13 cellular contexts compared by ENCODE assay signal in the genomic region with DNA sequence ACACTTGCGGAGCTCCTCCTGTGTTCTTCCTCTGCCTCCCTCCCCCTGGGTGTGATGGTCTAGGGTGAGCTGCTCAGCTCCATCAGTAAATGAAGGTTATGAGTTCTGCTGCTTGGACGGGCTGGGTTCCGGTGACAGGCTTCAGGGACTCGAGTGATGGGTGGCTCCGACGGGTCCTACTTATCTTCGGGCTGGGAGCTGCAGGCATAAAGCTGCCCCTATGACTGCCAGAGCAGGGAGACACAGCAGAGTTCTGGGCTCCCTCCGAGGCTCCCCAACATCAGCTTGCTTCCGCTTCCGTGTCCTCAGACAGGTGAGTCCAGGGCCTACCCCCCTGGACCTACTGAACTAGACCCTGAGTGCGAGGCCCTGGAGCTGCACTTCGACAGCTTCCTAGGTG. TPM values are rescaled to one million over a fixed set of nuclear protein-coding genes. Genes with fewer than 3 reads are reported as not detected.
A peak's percentile ranks its signal among the peaks of the same experiment; 100 is the strongest.
DNase-seq lines count a peak whose midpoint lies in the region; ATAC-seq and TF ChIP-seq lines count a peak whose summit lies in the region.
"Had no signal": no experiment of that assay in that cellular context is flagged by ENCODE, and none has a peak within 500 bp of the region (broad histone marks: within the 10 kb centered on the region; RNA-seq: fewer than 3 reads in every experiment).

No MANE protein-coding gene starts in this region.

- ATAC-seq in WTC11 (no peak), HG02642 (IDR thresholded peaks at IDR 0.05; ENCODE audit: poor library complexity, unreplicated experiment) (no peak), GM18867 (IDR thresholded peaks at IDR 0.05; ENCODE audit: unreplicated experiment) (no peak)
- ATAC-seq: CD8-positive, alpha-beta T cell had no signal

- TF ChIP-seq CTCF in WTC11 (IDR thresholded peaks at IDR 0.05), result no peak
- TF ChIP-seq CTCF in spleen (IDR thresholded peaks at IDR 0.05 in 8 of 11, conservative IDR thresholded peaks at IDR 0.05 in 3 of 11), result no peak

- no peak for TF ChIP-seq POLR2A in spleen (IDR thresholded peaks at IDR 0.05)

- H3K27ac Mint-ChIP-seq in WTC11, result 0 out of 2 replicates have a peak overlapping the region, but pooled peaks have one; percentile 13
- H3K27ac Mint-ChIP-seq: B cell; CD8-positive, alpha-beta T cell had no signal

- intact Hi-C loops in spleen (cut with DNase I; ENCODE audit: low total_unique reads), result no loop called here

- 89 to 95% (median 93%) methylated on average over 6 to 12 of the region's 12 CpGs for WGBS in spleen, 5 donors

- no peaks in the 10 kb centered on the region for H3K27me3 ChIP-seq in spleen (replicated peaks in 1 of 7)
- H3K27me3 ChIP-seq: BLaER1 treated with 17β-estradiol and CSF1 and Interleukin-3, amounts not matched to agents 10 nM and 100 nM had no signal

- no peak overlapping the region for H3K4me3 Mint-ChIP-seq in WTC11
- H3K4me3 Mint-ChIP-seq: B cell; CD8-positive, alpha-beta T cell; H9 had no signal

- H3K27ac ChIP-seq in spleen, result no peak overlapping the region
- H3K27ac ChIP-seq: BLaER1 treated with 17β-estradiol and CSF1 and Interleukin-3, amounts not matched to agents 10 nM and 100 nM had no signal

- POLR2A ChIA-PET in WTC11 (lab: Charles Lee), result interaction anchor here (0.6 kb wide), 1 partner anchor 150 kb away, joined by 7 read pairs; no protein-coding TSS in a partner anchor

- H3K27me3 Mint-ChIP-seq in WTC11 (ENCODE audit: low read depth), result no peaks in the 10 kb centered on the region
- H3K27me3 Mint-ChIP-seq: B cell had no signal

- peaks cover 0 to 13% (median 4%) of the 10 kb centered on the region in 6 donors for H3K4me1 ChIP-seq in spleen

- DNase-seq in WTC11 (ENCODE audit: low spot score) (no peak), iPS-NIHi11 (ENCODE audit: low spot score) (peak; percentile 4), spleen (peak; percentile 68)
- DNase-seq in effector CD4-positive, alpha-beta T cell, result no peak
- DNase-seq: Calu3; CD8-positive, alpha-beta T cell; DMS79 treated with DMSO at 0.1 percent for 48 hours; GF-D8; H9 had no signal

- no peaks in the 10 kb centered on the region for H3K9me3 Mint-ChIP-seq in WTC11
- H3K9me3 Mint-ChIP-seq: CD8-positive, alpha-beta T cell; H9 had no signal

- H3K36me3 Mint-ChIP-seq in WTC11, result no peaks in the 10 kb centered on the region
- H3K36me3 Mint-ChIP-seq: CD8-positive, alpha-beta T cell had no signal

- H3K9me3 ChIP-seq in spleen, result no peaks in the 10 kb centered on the region
- H3K9me3 ChIP-seq: BLaER1 treated with 17β-estradiol and CSF1 and Interleukin-3, amounts not matched to agents 10 nM and 100 nM had no signal

- no peak overlapping the region for H3K4me3 ChIP-seq in spleen
- H3K4me3 ChIP-seq: BLaER1 treated with 17β-estradiol and CSF1 and Interleukin-3, amounts not matched to agents 10 nM and 100 nM had no signal

- H3K4me1 Mint-ChIP-seq in WTC11, result peaks cover 8% of the 10 kb centered on the region

- CTCF ChIA-PET in WTC11 (lab: Charles Lee), result interaction anchor here (0.6 to 5.0 kb wide), 11 partner anchors 8 to 151 kb away, joined by 3 to 63 read pairs (median 3); partner anchors contain the start of gene FA2H

- no peaks in the 10 kb centered on the region for H3K36me3 ChIP-seq in spleen
- H3K36me3 ChIP-seq: BLaER1 treated with 17β-estradiol and CSF1 and Interleukin-3, amounts not matched to agents 10 nM and 100 nM had no signal

TF ChIP-seq in WTC11, 78 proteins besides CTCF, POLR2A, EP300 and RAD21:
- TF ChIP-seq, protein P1, sequence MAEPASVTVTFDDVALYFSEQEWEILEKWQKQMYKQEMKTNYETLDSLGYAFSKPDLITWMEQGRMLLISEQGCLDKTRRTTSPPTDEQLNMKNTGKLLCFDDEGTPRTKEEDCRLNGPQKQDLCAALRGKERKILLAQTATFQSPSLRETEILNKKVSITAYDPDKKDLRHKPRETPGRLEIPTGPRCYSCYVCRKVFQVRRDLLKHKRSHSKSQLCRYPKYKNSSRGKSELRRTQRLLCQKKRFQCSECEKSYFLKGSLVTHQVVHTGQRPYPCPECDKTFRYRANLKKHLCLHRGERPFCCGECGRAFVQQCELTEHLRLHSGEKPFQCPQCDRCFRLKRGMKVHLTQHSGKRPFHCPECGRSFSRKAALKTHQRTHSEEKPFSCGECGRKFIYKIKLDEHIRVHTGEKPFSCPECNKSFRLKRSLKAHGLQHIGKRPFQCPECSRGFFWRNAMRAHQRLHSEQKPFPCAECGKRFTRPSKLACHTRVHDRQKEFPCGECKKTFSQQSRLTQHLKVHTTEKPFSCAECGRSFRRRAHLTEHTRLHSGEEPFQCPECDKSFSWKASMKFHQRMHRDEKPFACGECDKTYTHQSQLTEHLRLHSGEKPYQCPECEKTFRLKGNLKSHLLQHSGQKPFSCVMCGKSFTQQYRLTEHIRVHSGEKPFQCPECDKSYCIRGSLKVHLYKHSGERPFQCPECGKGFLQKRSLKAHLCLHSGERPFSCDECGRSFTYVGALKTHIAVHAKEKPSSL (CRISPR knock-in tag; conservative IDR thresholded peaks at IDR 0.05), result no peak
- TF ChIP-seq, protein P2, sequence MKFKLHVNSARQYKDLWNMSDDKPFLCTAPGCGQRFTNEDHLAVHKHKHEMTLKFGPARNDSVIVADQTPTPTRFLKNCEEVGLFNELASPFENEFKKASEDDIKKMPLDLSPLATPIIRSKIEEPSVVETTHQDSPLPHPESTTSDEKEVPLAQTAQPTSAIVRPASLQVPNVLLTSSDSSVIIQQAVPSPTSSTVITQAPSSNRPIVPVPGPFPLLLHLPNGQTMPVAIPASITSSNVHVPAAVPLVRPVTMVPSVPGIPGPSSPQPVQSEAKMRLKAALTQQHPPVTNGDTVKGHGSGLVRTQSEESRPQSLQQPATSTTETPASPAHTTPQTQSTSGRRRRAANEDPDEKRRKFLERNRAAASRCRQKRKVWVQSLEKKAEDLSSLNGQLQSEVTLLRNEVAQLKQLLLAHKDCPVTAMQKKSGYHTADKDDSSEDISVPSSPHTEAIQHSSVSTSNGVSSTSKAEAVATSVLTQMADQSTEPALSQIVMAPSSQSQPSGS (CRISPR knock-in tag; IDR thresholded peaks at IDR 0.05; ENCODE audit: borderline replicate concordance, low read depth), result no peak
- TF ChIP-seq PRRX2 (CRISPR knock-in tag; IDR thresholded peaks at IDR 0.05) (no peak), E2F1 (CRISPR knock-in tag; IDR thresholded peaks at IDR 0.05) (no peak), ZNF396 (CRISPR knock-in tag; IDR thresholded peaks at IDR 0.05; ENCODE audit: borderline replicate concordance) (no peak), NFE2L1 (CRISPR knock-in tag; IDR thresholded peaks at IDR 0.05) (no peak), CBFB (CRISPR knock-in tag; IDR thresholded peaks at IDR 0.05; ENCODE audit: low read depth) (no peak)
- TF ChIP-seq, protein P3, sequence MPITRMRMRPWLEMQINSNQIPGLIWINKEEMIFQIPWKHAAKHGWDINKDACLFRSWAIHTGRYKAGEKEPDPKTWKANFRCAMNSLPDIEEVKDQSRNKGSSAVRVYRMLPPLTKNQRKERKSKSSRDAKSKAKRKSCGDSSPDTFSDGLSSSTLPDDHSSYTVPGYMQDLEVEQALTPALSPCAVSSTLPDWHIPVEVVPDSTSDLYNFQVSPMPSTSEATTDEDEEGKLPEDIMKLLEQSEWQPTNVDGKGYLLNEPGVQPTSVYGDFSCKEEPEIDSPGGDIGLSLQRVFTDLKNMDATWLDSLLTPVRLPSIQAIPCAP (CRISPR knock-in tag; IDR thresholded peaks at IDR 0.05), result no peak
TF ChIP-seq in WTC11: peak in this region for 0.

RNA-seq across cellular contexts. Expression of gene MLKL, which starts 11.3 kb away (rescaled TPM):
- total RNA-seq in WTC11 (2021) (4.3 to 5.0 TPM (median 4.4 TPM) in 3 replicates), spleen (10 to 100 TPM; 45.1 to 69.6 (median 52.7) TPM)
- polyA plus RNA-seq in spleen, result 10 to 100 TPM; 21.4 to 39.0 (median 32.1) TPM

RNA-seq across cellular contexts. Expression of gene RFWD3, which starts 45.3 kb away (rescaled TPM):
- 78.8 to 109 TPM (median 86.2 TPM) in 3 replicates for total RNA-seq in WTC11 (2021)
- total RNA-seq in spleen, result 10 to 100 TPM; 20.3 to 40.6 (median 32.5) TPM
- 10 to 100 TPM in 1 of 3 donors, 1 to 10 TPM in 2; 4.6 to 10.4 (median 5.1) TPM for polyA plus RNA-seq in spleen

Comparison
In these comparisons a context has a peak if more than half of its experiments do, and no peak if none do; other contexts are left out.
1. DNase-seq: peak in iPS-NIHi11 (single experiment) and spleen (single experiment); none in WTC11 (single experiment) and effector CD4-positive, alpha-beta T cell (single experiment).